4 cellular contexts compared by ENCODE assay signal in genomic region chrY:22134719-22135118, GRCh38. TPM values are rescaled to one million over a fixed set of nuclear protein-coding genes. Genes with fewer than 3 reads are reported as not detected.
"Had no signal": no experiment of that assay in that cellular context is flagged by ENCODE, and none has a peak within 500 bp of the region (broad histone marks: within the 10 kb centered on the region; RNA-seq: fewer than 3 reads in every experiment).

No MANE protein-coding gene starts in this region.

RNA-seq across cellular contexts. Expression of gene RBMY1F, which starts 48.0 kb away (rescaled TPM):
- total RNA-seq: LHCN-M2, M059J, MCF 10A, NCI-H460 had no signal
